9 cellular contexts compared by ENCODE assay signal in genomic region chr16:56789360-56789759, GRCh38. TPM values are rescaled to one million over a fixed set of nuclear protein-coding genes. Genes with fewer than 3 reads are reported as not detected.
DNase-seq lines count a peak whose midpoint lies in the region; ATAC-seq and TF ChIP-seq lines count a peak whose summit lies in the region.
"Had no signal": no experiment of that assay in that cellular context is flagged by ENCODE, and none has a peak within 500 bp of the region (broad histone marks: within the 10 kb centered on the region; RNA-seq: fewer than 3 reads in every experiment).

No MANE protein-coding gene starts in this region.

- H3K27ac ChIP-seq in C4-2B (peak overlapping the region; percentile 20; the same call in 1 of the 2 replicates), HEK293 (ENCODE audit: extremely low read depth, low read depth, low read length) (no peak overlapping the region), PC-3 (ENCODE audit: low read length) (no peak overlapping the region), endodermal cell (ENCODE audit: low read depth, low read length) (no peak overlapping the region), parathyroid adenoma (no peak overlapping the region)
- H3K27ac ChIP-seq: gastrocnemius medialis had no signal

- CTCF ChIA-PET in HEK293 (lab: Yijun Ruan, JAX) (interaction anchor here (0.8 to 1.9 kb wide), 9 partner anchors 8 to 344 kb away, joined by 3 to 9 read pairs (median 5); no protein-coding TSS in a partner anchor), PC-3 (lab: Charles Lee) (interaction anchor here (0.6 to 1.0 kb wide), 3 partner anchors 80 to 183 kb away, joined by 4 to 5 read pairs (median 4); no protein-coding TSS in a partner anchor)

- intact Hi-C loops in PC-3 (cut with micrococcal nuclease), result loop anchor here (1.0 to 5.0 kb wide), 3 partner anchors 61 to 275 kb away; partner anchors contain the start of gene MT2A

- H3K27ac Mint-ChIP-seq in endodermal cell, result no peak overlapping the region

- peaks cover 37% of the 10 kb centered on the region for H3K4me1 Mint-ChIP-seq in endodermal cell

- H3K9me2 ChIP-seq in PC-3 (replicated peaks; ENCODE audit: low read length), result no peaks in the 10 kb centered on the region

- H3K27me3 ChIP-seq in PC-3 (ENCODE audit: low read length), result no peaks in the 10 kb centered on the region
- no peaks in the 10 kb centered on the region for H3K27me3 ChIP-seq in endodermal cell (ENCODE audit: control insufficient read depth, insufficient read depth, low read length, poor library complexity, severe bottlenecking)
- no peaks in the 10 kb centered on the region for H3K27me3 ChIP-seq in parathyroid adenoma (ENCODE audit: control insufficient read depth, insufficient read depth, low read length)
- H3K27me3 ChIP-seq: gastrocnemius medialis had no signal

- no peaks in the 10 kb centered on the region; the same call in 1 of the 2 replicates for H4K20me1 ChIP-seq in PC-3 (ENCODE audit: low read length)

- H3K27me3 Mint-ChIP-seq in endodermal cell (ENCODE audit: insufficient read depth), result no peaks in the 10 kb centered on the region

- no TSS peak for BruUV-seq in PC-3 (replicated peaks; lab: Mats Ljungman, UMichigan)

- no peaks in the 10 kb centered on the region for H3K36me3 Mint-ChIP-seq in endodermal cell (ENCODE audit: low read depth)

- H3K36me3 ChIP-seq in HEK293 (ENCODE audit: control insufficient read depth in 2 of 2, insufficient read depth in 1 of 2, low read length in 2 of 2) (no peaks in the 10 kb centered on the region), PC-3 (ENCODE audit: low read depth, low read length) (no peaks in the 10 kb centered on the region), endodermal cell (ENCODE audit: control insufficient read depth, insufficient read depth, low read length) (no peaks in the 10 kb centered on the region), parathyroid adenoma (ENCODE audit: control insufficient read depth, insufficient read depth, low read length) (no peaks in the 10 kb centered on the region)
- H3K36me3 ChIP-seq: gastrocnemius medialis had no signal

- H3K9ac ChIP-seq in PC-3 (ENCODE audit: low read length), result no peak overlapping the region
- no peak overlapping the region for H3K9ac ChIP-seq in endodermal cell (ENCODE audit: extremely low read depth, low read length, poor library complexity, severe bottlenecking)
- H3K9ac ChIP-seq in parathyroid adenoma, result no peak overlapping the region

- no peak overlapping the region for H3K4me3 ChIP-seq in HEK293 (ENCODE audit: low read depth, low read length)
- H3K4me3 ChIP-seq in PC-3 (ENCODE audit: low read length), result no peak overlapping the region
- no peak overlapping the region for H3K4me3 ChIP-seq in endodermal cell (ENCODE audit: low read length)
- H3K4me3 ChIP-seq in parathyroid adenoma (ENCODE audit: low read depth, low read length), result no peak overlapping the region
- H3K4me3 ChIP-seq: gastrocnemius medialis had no signal

- H3K4me1 ChIP-seq in HEK293 (ENCODE audit: control insufficient read depth, insufficient read depth, low read length) (peaks cover 13% of the 10 kb centered on the region), PC-3 (ENCODE audit: insufficient read depth, low read length) (0 out of 2 replicates have a peak, but pooled peaks cover 2% of the 10 kb centered on the region), endodermal cell (ENCODE audit: control insufficient read depth, insufficient read depth, low read length) (peaks cover 4% of the 10 kb centered on the region), parathyroid adenoma (no peaks in the 10 kb centered on the region)

- no peak overlapping the region for H3K4me3 Mint-ChIP-seq in endodermal cell

- 89 to 100% methylated on average over 2 to 5 of the region's 5 CpGs for WGBS in endodermal cell (ENCODE audit: insufficient coverage in 1 of 2, insufficient read length in 1 of 2), 2 experiments

- H3F3A ChIP-seq in PC-3 (ENCODE audit: low read length, unreplicated experiment), result peaks cover 3% of the 10 kb centered on the region

- TF ChIP-seq CTCF in C4-2B (conservative IDR thresholded peaks at IDR 0.05) (peak; percentile 67), HEK293 (tag by site-specific recombination; IDR thresholded peaks at IDR 0.05) (peak; percentile 55; the same call in 1 of the 2 replicates), PC-3 (conservative IDR thresholded peaks at IDR 0.05; ENCODE audit: low read depth, low read length) (peak; percentile 57), endodermal cell (conservative IDR thresholded peaks at IDR 0.05) (peak; percentile 70), parathyroid adenoma (IDR thresholded peaks at IDR 0.05) (peak; percentile 32)

- H3K9me3 ChIP-seq in HEK293 (ENCODE audit: control insufficient read depth, insufficient read depth, low read depth, low read length) (no peaks in the 10 kb centered on the region), PC-3 (ENCODE audit: low read length) (no peaks in the 10 kb centered on the region), endodermal cell (ENCODE audit: control insufficient read depth, low read length) (no peaks in the 10 kb centered on the region), parathyroid adenoma (ENCODE audit: control insufficient read depth, low read length) (no peaks in the 10 kb centered on the region)
- H3K9me3 ChIP-seq: gastrocnemius medialis had no signal

- H2AFZ ChIP-seq in PC-3 (ENCODE audit: low read length), result no peak overlapping the region
- H2AFZ ChIP-seq in parathyroid adenoma, result no peak overlapping the region

- DNase-seq in PC-3, result peak; percentile 56
- DNase-seq in endodermal cell, result no peak
- DNase-seq in GOT3 (lab: John Stamatoyannopoulos, UW), result no peak
- no peak for DNase-seq in ureter (ENCODE audit: low spot score)

- H3K4me2 ChIP-seq in PC-3 (ENCODE audit: low read length) (no peak overlapping the region), parathyroid adenoma (ENCODE audit: low read length) (no peak overlapping the region)

- POLR2A ChIA-PET in HEK293 (lab: Yijun Ruan, JAX) (no interaction called here), PC-3 (lab: Charles Lee; ENCODE audit: unreplicated experiment) (interaction anchor here (0.5 kb wide), 1 partner anchor 89 kb away, joined by 3 read pairs; no protein-coding TSS in a partner anchor)

- ATAC-seq in PC-3, result peak; percentile 67
- no peak for ATAC-seq in HG02840 (IDR thresholded peaks at IDR 0.05; ENCODE audit: low FRiP score, unreplicated experiment)
- ATAC-seq: gastrocnemius medialis had no signal

- H3K9me3 Mint-ChIP-seq in endodermal cell, result no peaks in the 10 kb centered on the region

- H3K79me2 ChIP-seq in PC-3 (ENCODE audit: low read length) (peaks cover 13% of the 10 kb centered on the region; the same call in 1 of the 2 replicates), parathyroid adenoma (no peaks in the 10 kb centered on the region)

TF ChIP-seq in HEK293, 187 proteins besides CTCF, POLR2A, EP300 and RAD21 (continues in another document):
- no peak for TF ChIP-seq ZNF843 (tag by site-specific recombination; IDR thresholded peaks at IDR 0.05)
- no peak for TF ChIP-seq ZNF239 (tag by site-specific recombination; IDR thresholded peaks at IDR 0.05)
- TF ChIP-seq ZBTB7A (tag by site-specific recombination; IDR thresholded peaks at IDR 0.05; ENCODE audit: low read depth), result no peak
- no peak for TF ChIP-seq ZNF335 (tag by site-specific recombination; conservative IDR thresholded peaks at IDR 0.05)
- TF ChIP-seq ZNF701 (tag by site-specific recombination; IDR thresholded peaks at IDR 0.05), result no peak
- TF ChIP-seq ZNF248 (tag by site-specific recombination; IDR thresholded peaks at IDR 0.05), result no peak
- no peak for TF ChIP-seq ZNF19 (tag by site-specific recombination; IDR thresholded peaks at IDR 0.05; ENCODE audit: low read depth)
- TF ChIP-seq ZNF530 (tag by site-specific recombination; IDR thresholded peaks at IDR 0.05; ENCODE audit: low read depth), result no peak
- TF ChIP-seq ZNF449 (tag by site-specific recombination; IDR thresholded peaks at IDR 0.05), result no peak
- no peak for TF ChIP-seq ZNF48 (tag by site-specific recombination; IDR thresholded peaks at IDR 0.05)
- no peak for TF ChIP-seq ZNF692 (tag by site-specific recombination; IDR thresholded peaks at IDR 0.05)
- TF ChIP-seq ZNF626 (tag by site-specific recombination; IDR thresholded peaks at IDR 0.05), result no peak
- no peak for TF ChIP-seq ZNF596 (tag by site-specific recombination; IDR thresholded peaks at IDR 0.05)
- peak; percentile 51; the same call in 1 of the 2 replicates for TF ChIP-seq SCRT1 (tag by site-specific recombination; IDR thresholded peaks at IDR 0.05; ENCODE audit: borderline replicate concordance)
- no peak for TF ChIP-seq ZNF146 (tag by site-specific recombination; IDR thresholded peaks at IDR 0.05)
- no peak for TF ChIP-seq ZNF544 (tag by site-specific recombination; IDR thresholded peaks at IDR 0.05)
- no peak for TF ChIP-seq ZNF610 (tag by site-specific recombination; IDR thresholded peaks at IDR 0.05; ENCODE audit: borderline replicate concordance)
- peak; percentile 47 for TF ChIP-seq ZNF654 (tag by site-specific recombination; IDR thresholded peaks at IDR 0.05; ENCODE audit: low read depth)
- no peak for TF ChIP-seq ZNF510 (tag by site-specific recombination; IDR thresholded peaks at IDR 0.05; ENCODE audit: insufficient replicate concordance)

RNA-seq across cellular contexts. Expression of gene NUP93, which starts 59.4 kb away (rescaled TPM):
- 94.5 and 98.6 TPM in 2 replicates for total RNA-seq in PC-3 (2014; rRNA removed)
- total RNA-seq in endodermal cell, result 100 to 1,000 TPM; 146 to 149 TPM
- 110 TPM for polyA plus RNA-seq in endodermal cell (2013, experiment 1 of 2)
- 101 TPM for polyA plus RNA-seq in endodermal cell (2013, experiment 2 of 2)
- 69.1 TPM for total RNA-seq in ureter
